15 cellular contexts compared by ENCODE assay signal in genomic region chr4:13865871-13866669, GRCh38.
A peak's percentile ranks its signal among the peaks of the same experiment; 100 is the strongest.
DNase-seq lines count a peak whose midpoint lies in the region; ATAC-seq and TF ChIP-seq lines count a peak whose summit lies in the region.
"Had no signal": no experiment of that assay in that cellular context is flagged by ENCODE, and none has a peak within 500 bp of the region (broad histone marks: within the 10 kb centered on the region; RNA-seq: fewer than 3 reads in every experiment).

No MANE protein-coding gene starts in this region.

- H3K27me3 ChIP-seq in A673 (replicated peaks; ENCODE audit: insufficient read depth, low read depth, low read length, poor library complexity): no peaks in the 10 kb centered on the region
- H3K27me3 ChIP-seq in upper lobe of right lung: no peaks in the 10 kb centered on the region
- H3K27me3 ChIP-seq: right atrium auricular region had no signal

- H3K27ac ChIP-seq in A673 (ENCODE audit: low read depth, low read length, poor library complexity, severe bottlenecking): no peak overlapping the region
- H3K27ac ChIP-seq in upper lobe of right lung: no peak overlapping the region
- H3K27ac ChIP-seq: right atrium auricular region had no signal

- CTCF ChIA-PET in A673 (lab: Charles Lee): no interaction called here

- H3K9me3 ChIP-seq in A673 (ENCODE audit: low read depth, low read length, poor library complexity, severe bottlenecking): peaks cover 8% of the 10 kb centered on the region
- H3K9me3 ChIP-seq in upper lobe of right lung: no peaks in the 10 kb centered on the region
- H3K9me3 ChIP-seq: right atrium auricular region had no signal

- POLR2A ChIA-PET in A673 (lab: Charles Lee; ENCODE audit: low non-redundant PET): no interaction called here

- TF ChIP-seq CTCF in A673 (conservative IDR thresholded peaks at IDR 0.05; ENCODE audit: low read depth, low read length): no peak
- no peak for TF ChIP-seq CTCF in fibroblast of villous mesenchyme (IDR thresholded peaks at IDR 0.05; ENCODE audit: insufficient read depth, low read depth, low read length)
- TF ChIP-seq CTCF in upper lobe of right lung (IDR thresholded peaks at IDR 0.05): no peak

- peak; percentile 15 for DNase-seq in A673 (ENCODE audit: low spot score)
- DNase-seq in EH (ENCODE audit: low read depth): peak; percentile 74
- peak; percentile 40 to 81 for DNase-seq in NCI-H524 (lab: John Stamatoyannopoulos, UW)
- peak; percentile 20 for DNase-seq in fibroblast of villous mesenchyme (ENCODE audit: low read depth)
- no peak for DNase-seq in NCI-H446 (lab: John Stamatoyannopoulos, UW)
- no peak for DNase-seq in stimulated activated CD4-positive, alpha-beta T cell treated with anti-CD3 and anti-CD28 coated beads, Interleukin-4, amount 100 ng/mL, for 24 hours
- DNase-seq in upper lobe of right lung: no peak
- DNase-seq: activated CD4-positive, CD25-positive, alpha-beta regulatory T cell; immature natural killer cell; midbrain; NCI-H2171 treated with DMSO at 0.1 percent for 48 hours; SHP77 treated with DMSO at 0.1 percent for 48 hours had no signal

- no peaks in the 10 kb centered on the region for H3K4me1 ChIP-seq in A673 (ENCODE audit: insufficient read depth, low read length, poor library complexity, severe bottlenecking)
- H3K4me1 ChIP-seq in upper lobe of right lung: no peaks in the 10 kb centered on the region
- H3K4me1 ChIP-seq: right atrium auricular region had no signal

- intact Hi-C loops in A673 (cut with micrococcal nuclease; ENCODE audit: unreplicated experiment): no loop called here
- intact Hi-C loops in upper lobe of right lung (cut with DNase I): no loop called here

- ATAC-seq in GM21360 (IDR thresholded peaks at IDR 0.05; ENCODE audit: unreplicated experiment) (no peak), upper lobe of right lung (no peak)
- ATAC-seq: activated T-helper 17 cell treated with anti-CD3 and anti-CD28 coated beads, Interleukin-2, amount 50 U/mL, for 72 hours had no signal

- H3K36me3 ChIP-seq in A673 (ENCODE audit: insufficient read depth, low read length, poor library complexity, severe bottlenecking) (no peaks in the 10 kb centered on the region), upper lobe of right lung (no peaks in the 10 kb centered on the region)
- H3K36me3 ChIP-seq: right atrium auricular region had no signal

- H3K4me3 ChIP-seq in A673 (ENCODE audit: low read depth, low read length, poor library complexity, severe bottlenecking) (no peak overlapping the region), fibroblast of villous mesenchyme (ENCODE audit: low read depth, low read length) (no peak overlapping the region), upper lobe of right lung (no peak overlapping the region)
- H3K4me3 ChIP-seq: right atrium auricular region had no signal

- no TSS peak for BruUV-seq in A673 (replicated peaks; lab: Mats Ljungman, UMichigan)

Comparison
In these comparisons a context has a peak if more than half of its experiments do, and no peak if none do; other contexts are left out.
1. DNase-seq: peak in A673 (single experiment), EH (single experiment), NCI-H524 (2 of 2) and fibroblast of villous mesenchyme (single experiment); none in NCI-H446 (0 of 2), stimulated activated CD4-positive, alpha-beta T cell treated with anti-CD3 and anti-CD28 coated beads, Interleukin-4, amount 100 ng/mL, for 24 hours (single experiment) and upper lobe of right lung (single experiment).